Comparison of ENCODE assay signal across 24 cellular contexts in the genomic region with DNA sequence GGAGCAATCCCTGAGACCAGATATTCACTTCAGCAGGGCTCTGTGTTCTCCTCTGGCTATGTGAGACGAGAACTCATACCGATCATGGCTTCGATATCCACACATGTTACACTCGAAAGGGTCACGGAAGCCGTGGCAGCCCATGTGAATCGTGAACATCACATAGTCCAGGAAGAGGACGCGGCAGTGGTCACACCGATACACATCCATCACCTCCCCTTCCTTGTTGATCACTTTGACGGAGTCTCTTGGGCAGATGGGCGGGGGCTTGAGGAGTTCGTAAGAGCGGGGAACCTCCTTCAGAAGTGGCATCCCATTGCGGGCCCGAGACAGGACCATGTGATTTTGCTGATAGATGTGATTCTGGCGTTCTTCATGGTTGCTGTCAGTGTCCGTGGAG. TPM values are rescaled to one million over a fixed set of nuclear protein-coding genes. Genes with fewer than 3 reads are reported as not detected.
DNase-seq lines count a peak whose midpoint lies in the region; ATAC-seq, FAIRE-seq and TF ChIP-seq lines count a peak whose summit lies in the region.
"Had no signal": no experiment of that assay in that cellular context is flagged by ENCODE, and none has a peak within 500 bp of the region (broad histone marks: within the 10 kb centered on the region; RNA-seq: fewer than 3 reads in every experiment).

No MANE protein-coding gene starts in this region.

- H3K4me1 ChIP-seq in left lung: no peaks in the 10 kb centered on the region

- H3K4me1 Mint-ChIP-seq in activated T-cell treated with anti-CD3 and anti-CD28 coated beads, Interleukin-2, amount 50 U/mL, for 24 hours (ENCODE audit: low read depth): peaks cover 94% of the 10 kb centered on the region
- H3K4me1 Mint-ChIP-seq in activated T-cell treated with anti-CD3 and anti-CD28 coated beads, Interleukin-2, amount 50 U/mL, for 4 hours (ENCODE audit: low read depth): peaks cover 82% of the 10 kb centered on the region
- peaks cover 89% of the 10 kb centered on the region for H3K4me1 Mint-ChIP-seq in activated naive CD8-positive, alpha-beta T cell (ENCODE audit: low read depth)
- peaks cover 71 to 80% of the 10 kb centered on the region in 2 donors for H3K4me1 Mint-ChIP-seq in natural killer cell treated with Interleukin-12 subunit alpha and Interleukin-12 subunit beta and Interleukin-15 and Interleukin-18, amount 100 ng/mL, for 72 hours (ENCODE audit: low read depth in 2 of 2)
- peaks cover 11% of the 10 kb centered on the region for H3K4me1 Mint-ChIP-seq in chondrocyte (ENCODE audit: low read depth)

- 0 out of 2 replicates have a peak, but pooled peaks have one; percentile 28 for TF ChIP-seq POLR2A in GM12891 (IDR thresholded peaks at IDR 0.05; ENCODE audit: low read depth, low read length)

- H3K36me3 ChIP-seq in left lung: no peaks in the 10 kb centered on the region
- H3K36me3 ChIP-seq: suprapubic skin had no signal

- no peak overlapping the region for H3K4me3 Mint-ChIP-seq in activated T-cell treated with anti-CD3 and anti-CD28 coated beads, Interleukin-2, amount 50 U/mL, for 24 hours
- H3K4me3 Mint-ChIP-seq in activated T-cell treated with anti-CD3 and anti-CD28 coated beads, Interleukin-2, amount 50 U/mL, for 4 hours: no peak overlapping the region
- no peak overlapping the region for H3K4me3 Mint-ChIP-seq in activated naive CD8-positive, alpha-beta T cell
- peak overlapping the region; percentile 87 for H3K4me3 Mint-ChIP-seq in natural killer cell treated with Interleukin-12 subunit alpha and Interleukin-12 subunit beta and Interleukin-15 and Interleukin-18, amount 100 ng/mL, for 72 hours
- H3K4me3 Mint-ChIP-seq in chondrocyte (ENCODE audit: unreplicated experiment): no peak overlapping the region
- H3K4me3 Mint-ChIP-seq: nephron had no signal

- H3K27ac ChIP-seq in left lung: no peak overlapping the region
- H3K27ac ChIP-seq: parathyroid adenoma, suprapubic skin had no signal

- DNase-seq in activated T-cell treated with anti-CD3 and anti-CD28 coated beads, Interleukin-2, amount 50 U/mL, for 24 hours: no peak
- DNase-seq in activated T-cell treated with anti-CD3 and anti-CD28 coated beads, Interleukin-2, amount 50 U/mL, for 4 hours: no peak
- DNase-seq in GM12891 (ENCODE audit: insufficient read length, low spot score) (no peak), chondrocyte (ENCODE audit: low spot score) (no peak), left lung (no peak), GDM1 (lab: John Stamatoyannopoulos, UW) (no peak)
- no peak for DNase-seq in natural killer cell treated with Interleukin-12 subunit alpha and Interleukin-12 subunit beta and Interleukin-15 and Interleukin-18, amount 100 ng/mL, for 72 hours (ENCODE audit: low spot score)
- DNase-seq: activated naive CD4-positive, alpha-beta T cell treated with Interleukin-2 at 50 U/mL for 16 hours; aorta; C1 segment of cervical spinal cord; caudate nucleus; left cardiac atrium; mesendoderm; NCI-H1930; NCI-H226; NCI-H748 treated with DMSO at 0.1 percent for 48 hours; right cardiac atrium; T-helper 9 cell had no signal

- H3K27ac Mint-ChIP-seq in activated T-cell treated with anti-CD3 and anti-CD28 coated beads, Interleukin-2, amount 50 U/mL, for 24 hours: peak overlapping the region; percentile 95
- H3K27ac Mint-ChIP-seq in activated naive CD8-positive, alpha-beta T cell: peak overlapping the region; percentile 97
- peak overlapping the region; percentile 92 to 95 for H3K27ac Mint-ChIP-seq in natural killer cell treated with Interleukin-12 subunit alpha and Interleukin-12 subunit beta and Interleukin-15 and Interleukin-18, amount 100 ng/mL, for 72 hours
- no peak overlapping the region for H3K27ac Mint-ChIP-seq in chondrocyte (ENCODE audit: unreplicated experiment)
- H3K27ac Mint-ChIP-seq: nephron had no signal

- H3K9me3 ChIP-seq in left lung: no peaks in the 10 kb centered on the region
- H3K9me3 ChIP-seq: suprapubic skin had no signal

- no peak for ATAC-seq in activated T-cell treated with anti-CD3 and anti-CD28 coated beads, Interleukin-2, amount 50 U/mL, for 4 hours
- ATAC-seq in natural killer cell treated with Interleukin-12 subunit alpha and Interleukin-12 subunit beta and Interleukin-15 and Interleukin-18, amount 100 ng/mL, for 72 hours: no peak
- ATAC-seq in left lung: no peak
- ATAC-seq: HCT116, left cardiac atrium, right cardiac atrium, SK-N-SH treated with all-trans-retinoic acid at 6 μM for 48 hours had no signal

- H3K4me3 ChIP-seq in left lung: no peak overlapping the region
- H3K4me3 ChIP-seq: suprapubic skin had no signal

- H3K9me3 Mint-ChIP-seq in activated T-cell treated with anti-CD3 and anti-CD28 coated beads, Interleukin-2, amount 50 U/mL, for 24 hours: peaks cover 4% of the 10 kb centered on the region
- H3K9me3 Mint-ChIP-seq in activated T-cell treated with anti-CD3 and anti-CD28 coated beads, Interleukin-2, amount 50 U/mL, for 4 hours: no peaks in the 10 kb centered on the region
- no peaks in the 10 kb centered on the region for H3K9me3 Mint-ChIP-seq in activated naive CD8-positive, alpha-beta T cell (ENCODE audit: low read depth)
- H3K9me3 Mint-ChIP-seq in natural killer cell treated with Interleukin-12 subunit alpha and Interleukin-12 subunit beta and Interleukin-15 and Interleukin-18, amount 100 ng/mL, for 72 hours: no peaks in the 10 kb centered on the region
- peaks cover 4% of the 10 kb centered on the region for H3K9me3 Mint-ChIP-seq in chondrocyte (ENCODE audit: low read depth)
- H3K9me3 Mint-ChIP-seq: nephron had no signal

- no peak for FAIRE-seq in GM12891 (lab: Jason Lieb, UNC)

- intact Hi-C loops in left lung (cut with DNase I): no loop called here

- TF ChIP-seq CTCF in chondrocyte (IDR thresholded peaks at IDR 0.05) (no peak), left lung (IDR thresholded peaks at IDR 0.05) (no peak)

- peaks cover 93% of the 10 kb centered on the region for H3K36me3 Mint-ChIP-seq in activated T-cell treated with anti-CD3 and anti-CD28 coated beads, Interleukin-2, amount 50 U/mL, for 24 hours (ENCODE audit: low read depth)
- H3K36me3 Mint-ChIP-seq in activated T-cell treated with anti-CD3 and anti-CD28 coated beads, Interleukin-2, amount 50 U/mL, for 4 hours (ENCODE audit: insufficient read depth): peaks cover 59% of the 10 kb centered on the region
- H3K36me3 Mint-ChIP-seq in activated naive CD8-positive, alpha-beta T cell: peaks cover 46% of the 10 kb centered on the region
- H3K36me3 Mint-ChIP-seq in natural killer cell treated with Interleukin-12 subunit alpha and Interleukin-12 subunit beta and Interleukin-15 and Interleukin-18, amount 100 ng/mL, for 72 hours: peaks cover 46% of the 10 kb centered on the region
- H3K36me3 Mint-ChIP-seq in chondrocyte (ENCODE audit: low read depth): no peaks in the 10 kb centered on the region

- H3K27me3 ChIP-seq in left lung: no peaks in the 10 kb centered on the region

- no peaks in the 10 kb centered on the region for H3K27me3 Mint-ChIP-seq in activated T-cell treated with anti-CD3 and anti-CD28 coated beads, Interleukin-2, amount 50 U/mL, for 24 hours
- H3K27me3 Mint-ChIP-seq in activated T-cell treated with anti-CD3 and anti-CD28 coated beads, Interleukin-2, amount 50 U/mL, for 4 hours (ENCODE audit: low read depth): no peaks in the 10 kb centered on the region
- H3K27me3 Mint-ChIP-seq in activated naive CD8-positive, alpha-beta T cell: no peaks in the 10 kb centered on the region
- no peaks in the 10 kb centered on the region for H3K27me3 Mint-ChIP-seq in natural killer cell treated with Interleukin-12 subunit alpha and Interleukin-12 subunit beta and Interleukin-15 and Interleukin-18, amount 100 ng/mL, for 72 hours
- peaks cover 28% of the 10 kb centered on the region for H3K27me3 Mint-ChIP-seq in chondrocyte (ENCODE audit: low read depth)

TF ChIP-seq in GM12891, 5 proteins besides CTCF, POLR2A, EP300 and RAD21:
- TF ChIP-seq PAX5 (IDR thresholded peaks at IDR 0.05; ENCODE audit: insufficient read depth, low read length, severe bottlenecking): no peak
- TF ChIP-seq POLR2AphosphoS5 (IDR thresholded peaks at IDR 0.05; ENCODE audit: low read depth, low read length): no peak
- 0 out of 2 replicates have a peak, but pooled peaks have one; percentile 32 for TF ChIP-seq POU2F2 (IDR thresholded peaks at IDR 0.05; ENCODE audit: low read depth, low read length)
TF ChIP-seq in GM12891: peak in this region for 1.

RNA-seq across cellular contexts. Expression of a gene that starts 28.0 kb away (rescaled TPM):
- under 1 TPM; 0.43 to 0.73 (median 0.47) TPM for total RNA-seq in activated T-cell treated with anti-CD3 and anti-CD28 coated beads, Interleukin-2, amount 50 U/mL, for 4 hours
- polyA plus RNA-seq in GM12891 (2012; ENCODE audit: low read depth, missing spikeins): 0.49 TPM
- total RNA-seq in natural killer cell treated with Interleukin-12 subunit alpha and Interleukin-12 subunit beta and Interleukin-15 and Interleukin-18, amount 100 ng/mL, for 72 hours: under 1 TPM in 1 of 2 donors, not detected in 1; 0.36 TPM
- total RNA-seq in chondrocyte (0.46 to 0.68 TPM in 2 of 3 replicates, not detected in the other), left lung (10 to 100 TPM; 12.4 to 31.9 TPM)

RNA-seq across cellular contexts. Expression of a gene that starts 35.4 kb away (rescaled TPM):
- total RNA-seq in activated T-cell treated with anti-CD3 and anti-CD28 coated beads, Interleukin-2, amount 50 U/mL, for 4 hours: 10 to 100 TPM; 43.2 to 48.6 (median 45.7) TPM
- polyA plus RNA-seq in GM12891 (2012; ENCODE audit: low read depth, missing spikeins): 44.9 TPM
- total RNA-seq in natural killer cell treated with Interleukin-12 subunit alpha and Interleukin-12 subunit beta and Interleukin-15 and Interleukin-18, amount 100 ng/mL, for 72 hours: 10 to 100 TPM; 56.3 to 64.6 TPM
- total RNA-seq in chondrocyte (45.3 to 48.5 TPM (median 46.5 TPM) in 3 replicates), left lung (10 to 100 TPM; 45.6 to 57.9 TPM)
